ENCODE assay signal across 8 cellular contexts in the genomic region with DNA sequence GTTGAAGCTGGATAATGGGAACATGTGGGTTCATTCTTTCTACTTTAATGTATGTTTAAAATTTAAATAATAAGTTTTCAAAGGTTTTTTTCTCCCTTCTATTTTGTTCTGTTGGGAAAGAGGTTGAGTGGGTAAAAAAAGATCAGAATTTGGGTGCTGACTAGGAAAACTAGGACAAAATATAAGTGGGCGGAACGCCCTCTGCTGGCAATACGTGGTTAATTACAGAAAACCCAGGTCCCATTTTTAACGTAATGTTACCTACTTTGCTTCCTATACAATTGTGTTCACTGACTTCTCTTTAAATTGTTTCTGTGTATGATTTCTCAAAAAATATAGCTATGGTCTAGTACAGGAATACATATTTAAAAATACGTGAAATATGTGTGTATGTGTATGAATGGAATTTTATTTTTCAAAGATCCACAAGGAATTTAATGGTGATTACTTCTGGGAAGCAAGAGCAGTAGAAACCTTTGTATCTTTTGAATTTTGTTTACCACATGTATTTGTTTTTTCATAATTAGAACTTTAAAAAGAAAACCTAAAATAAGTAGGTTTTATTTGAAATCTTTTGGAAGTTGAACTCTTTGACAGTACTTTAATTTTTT. TPM values are rescaled to one million over a fixed set of nuclear protein-coding genes. Genes with fewer than 3 reads are reported as not detected.
DNase-seq lines count a peak whose midpoint lies in the region; ATAC-seq and TF ChIP-seq lines count a peak whose summit lies in the region.

No MANE protein-coding gene starts in this region.

- peaks cover 9% of the 10 kb centered on the region for H3K4me1 Mint-ChIP-seq in Calu3 (ENCODE audit: low read depth, unreplicated experiment)
- peaks cover 33% of the 10 kb centered on the region for H3K4me1 Mint-ChIP-seq in activated naive CD8-positive, alpha-beta T cell treated with anti-CD3 and anti-CD28 coated beads for 36 hours

- TF ChIP-seq CTCF in Calu3 (IDR thresholded peaks at IDR 0.05; ENCODE audit: unreplicated experiment): peak; percentile 61
- peak; percentile 82 for TF ChIP-seq CTCF in left ventricle myocardium inferior (IDR thresholded peaks at IDR 0.05; ENCODE audit: borderline replicate concordance)

- peaks cover 3% of the 10 kb centered on the region for H3K9me3 Mint-ChIP-seq in Calu3 (ENCODE audit: low read depth, unreplicated experiment)
- H3K9me3 Mint-ChIP-seq in activated naive CD8-positive, alpha-beta T cell treated with anti-CD3 and anti-CD28 coated beads for 36 hours: no peaks in the 10 kb centered on the region

- H3K4me1 ChIP-seq in left ventricle myocardium inferior: peaks cover 32% of the 10 kb centered on the region

- no TSS peak for BruUV-seq in Calu3 (replicated peaks; lab: Mats Ljungman, UMichigan)

- peaks cover 83% of the 10 kb centered on the region for H3K36me3 ChIP-seq in left ventricle myocardium inferior

- no peaks in the 10 kb centered on the region for H3K9me3 ChIP-seq in left ventricle myocardium inferior (replicated peaks)

- H3K27me3 Mint-ChIP-seq in Calu3 (ENCODE audit: unreplicated experiment): no peaks in the 10 kb centered on the region
- H3K27me3 Mint-ChIP-seq in activated naive CD8-positive, alpha-beta T cell treated with anti-CD3 and anti-CD28 coated beads for 36 hours: no peaks in the 10 kb centered on the region

- H3K4me3 ChIP-seq in left ventricle myocardium inferior: no peak overlapping the region

- H3K27ac ChIP-seq in left ventricle myocardium inferior (replicated peaks): no peak overlapping the region

- peak; percentile 67 for DNase-seq in Calu3
- DNase-seq in HT-29 (ENCODE audit: low spot score): peak; percentile 78
- DNase-seq in activated naive CD8-positive, alpha-beta T cell treated with anti-CD3 and anti-CD28 coated beads for 36 hours: peak; percentile 31
- no peak for DNase-seq in left ventricle myocardium inferior
- DNase-seq in sciatic nerve (ENCODE audit: low spot score): peak; percentile 72

- CTCF ChIA-PET in Calu3 (lab: Charles Lee): interaction anchor here (0.6 to 0.7 kb wide), 3 partner anchors 62 to 298 kb away, joined by 3 to 6 read pairs (median 6); no protein-coding TSS in a partner anchor

- H3K36me3 Mint-ChIP-seq in Calu3 (ENCODE audit: insufficient read depth, unreplicated experiment): peaks cover 32% of the 10 kb centered on the region
- peaks cover 25% of the 10 kb centered on the region for H3K36me3 Mint-ChIP-seq in activated naive CD8-positive, alpha-beta T cell treated with anti-CD3 and anti-CD28 coated beads for 36 hours

- intact Hi-C loops in Calu3 (cut with micrococcal nuclease; ENCODE audit: unreplicated experiment) (loop anchor here (2.0 kb wide), 1 partner anchor 62 kb away; a partner anchor contains a TSS), left ventricle myocardium inferior (cut with micrococcal nuclease) (no loop called here), sciatic nerve (cut with DNase I) (no loop called here)

- H3K27ac Mint-ChIP-seq in Calu3 (ENCODE audit: unreplicated experiment): no peak overlapping the region
- H3K27ac Mint-ChIP-seq in activated naive CD8-positive, alpha-beta T cell treated with anti-CD3 and anti-CD28 coated beads for 36 hours: no peak overlapping the region

- ATAC-seq in SK-N-SH treated with all-trans-retinoic acid at 6 μM for 48 hours (peak; percentile 67; the same call in 2 of the 3 replicates), sciatic nerve (no peak), GM19452 (IDR thresholded peaks at IDR 0.05; ENCODE audit: unreplicated experiment) (no peak), HG02970 (IDR thresholded peaks at IDR 0.05; ENCODE audit: low FRiP score, unreplicated experiment) (no peak)

- no peaks in the 10 kb centered on the region for H3K27me3 ChIP-seq in left ventricle myocardium inferior (ENCODE audit: low read depth)

- H3K4me3 Mint-ChIP-seq in Calu3 (ENCODE audit: low read depth, unreplicated experiment): no peak overlapping the region
- no peak overlapping the region for H3K4me3 Mint-ChIP-seq in activated naive CD8-positive, alpha-beta T cell treated with anti-CD3 and anti-CD28 coated beads for 36 hours

TF ChIP-seq in SK-N-SH treated with all-trans-retinoic acid at 6 μM for 48 hours, 23 proteins besides CTCF, POLR2A, EP300 and RAD21:
- no peak for TF ChIP-seq ZNF70 (CRISPR knock-in tag; IDR thresholded peaks at IDR 0.05)
- TF ChIP-seq ZC3H10 (CRISPR knock-in tag; IDR thresholded peaks at IDR 0.05): no peak
- TF ChIP-seq TCF4 (CRISPR knock-in tag; IDR thresholded peaks at IDR 0.05; ENCODE audit: borderline replicate concordance): no peak
TF ChIP-seq in SK-N-SH treated with all-trans-retinoic acid at 6 μM for 48 hours: peak in this region for 0.

RNA-seq across cellular contexts. Expression of a gene that starts 8.7 kb away (rescaled TPM):
- total RNA-seq in Calu3 (2022): 28.1 and 29.1 TPM in 2 replicates
- 20.9 and 24.9 TPM in 2 replicates for total RNA-seq in HT-29 (2014; rRNA removed; shearing (Covaris generic))
- total RNA-seq in activated naive CD8-positive, alpha-beta T cell treated with anti-CD3 and anti-CD28 coated beads for 36 hours: 10 to 100 TPM; 39.2 to 39.8 TPM
- 15.8 TPM for total RNA-seq in left ventricle myocardium inferior
- total RNA-seq in sciatic nerve: 24.7 TPM

RNA-seq across cellular contexts. Expression of a gene that starts 8.8 kb away (rescaled TPM):
- total RNA-seq in Calu3 (2022) (27.0 and 31.5 TPM in 2 replicates), left ventricle myocardium inferior (14.0 TPM), sciatic nerve (25.6 TPM)
- 4.3 and 10.8 TPM in 2 replicates for total RNA-seq in HT-29 (2014; rRNA removed; shearing (Covaris generic))
- total RNA-seq in activated naive CD8-positive, alpha-beta T cell treated with anti-CD3 and anti-CD28 coated beads for 36 hours: 10 to 100 TPM; 11.1 to 12.6 TPM

RNA-seq across cellular contexts. Expression of a gene that starts 48.9 kb away (rescaled TPM):
- total RNA-seq in Calu3 (2022) (0.76 and 0.78 TPM in 2 replicates), left ventricle myocardium inferior (5.6 TPM), sciatic nerve (2.2 TPM)
- 1.5 and 2.7 TPM in 2 replicates for total RNA-seq in HT-29 (2014; rRNA removed; shearing (Covaris generic))
- 1 to 10 TPM; 1.2 to 1.4 TPM for total RNA-seq in activated naive CD8-positive, alpha-beta T cell treated with anti-CD3 and anti-CD28 coated beads for 36 hours
